In genomic region chr3:49722896-49723295, GRCh38 we compare ENCODE assay signal across 10 cellular contexts. TPM values are rescaled to one million over a fixed set of nuclear protein-coding genes. Genes with fewer than 3 reads are reported as not detected.
DNase-seq lines count a peak whose midpoint lies in the region; ATAC-seq and TF ChIP-seq lines count a peak whose summit lies in the region.
"Had no signal": no experiment of that assay in that cellular context is flagged by ENCODE, and none has a peak within 500 bp of the region (broad histone marks: within the 10 kb centered on the region; RNA-seq: fewer than 3 reads in every experiment).

No MANE protein-coding gene starts in this region.

- H3K79me1 ChIP-seq in IMR-90 (ENCODE audit: low read depth in 1 of 2, low read length in 2 of 2) = peaks cover 15 to 43% of the 10 kb centered on the region in 2 experiments; a peak in 3 of 4 replicates

- H3K4me3 ChIP-seq in A673 (ENCODE audit: low read depth, low read length, poor library complexity, severe bottlenecking) (peak overlapping the region; percentile 83), IMR-90 (ENCODE audit: insufficient read depth, low read depth, low read length) (peak overlapping the region; percentile 85), choroid plexus epithelial cell (ENCODE audit: low read depth, low read length) (peak overlapping the region; percentile 79), muscle layer of duodenum (ENCODE audit: low read depth in 1 of 2, low read length in 2 of 2) (peak overlapping the region; percentile 91 to 98)

- no peak for DNase-seq in A673 (ENCODE audit: low spot score)
- DNase-seq in IMR-90 = no peak
- DNase-seq in choroid plexus epithelial cell (ENCODE audit: low read depth) = no peak
- no peak for DNase-seq in GM13976 (ENCODE audit: low spot score)
- no peak for DNase-seq in NOMO-1 treated with DMSO at 0.1 percent for 48 hours (lab: John Stamatoyannopoulos, UW; ENCODE audit: unreplicated experiment)
- no peak for DNase-seq in NK-92 (lab: John Stamatoyannopoulos, UW; ENCODE audit: unreplicated experiment)

- intact Hi-C loops in A673 (cut with micrococcal nuclease; ENCODE audit: unreplicated experiment) = loop anchor here (10.0 kb wide), 1 partner anchor 122 kb away; no protein-coding TSS in a partner anchor
- intact Hi-C loops in IMR-90 (cut with micrococcal nuclease) = no loop called here

- H4K8ac ChIP-seq in IMR-90 (ENCODE audit: low read depth in 2 of 2, low read length in 2 of 2) = peak overlapping the region; percentile 55 to 93; a peak in 2 of 4 replicates

- peak overlapping the region; percentile 93; the same call in 1 of the 2 replicates for H3K14ac ChIP-seq in IMR-90 (replicated peaks; ENCODE audit: low read depth, low read length)

- ATAC-seq in IMR-90 (ENCODE audit: low read depth) (no peak), HG03175 (IDR thresholded peaks at IDR 0.05; ENCODE audit: unreplicated experiment) (no peak)

- CTCF ChIA-PET in A673 (lab: Charles Lee) (no interaction called here), IMR-90 (lab: Yijun Ruan, JAX) (no interaction called here)

- no peak overlapping the region for H2BK120ac ChIP-seq in IMR-90 (ENCODE audit: low read depth, low read length)

- H4K20me1 ChIP-seq in IMR-90 (ENCODE audit: insufficient read depth, low read length) = peaks cover 31% of the 10 kb centered on the region

- H3K4me1 ChIP-seq in A673 (ENCODE audit: insufficient read depth, low read length, poor library complexity, severe bottlenecking) (no peaks in the 10 kb centered on the region), IMR-90 (ENCODE audit: control insufficient read depth, insufficient read depth, low read length) (peaks cover 17% of the 10 kb centered on the region), muscle layer of duodenum (ENCODE audit: control insufficient read depth in 1 of 2, insufficient read depth in 2 of 2, low read length in 2 of 2) (peaks cover 3 to 29% of the 10 kb centered on the region in 2 donors)

- 0 out of 2 replicates have a peak overlapping the region, but pooled peaks have one; percentile 50 for H4K91ac ChIP-seq in IMR-90 (ENCODE audit: insufficient read depth, low read depth, low read length)

- TF ChIP-seq POLR2A in IMR-90 (IDR thresholded peaks at IDR 0.05; ENCODE audit: low read depth, low read length) = no peak; the same call in 1 of the 2 replicates

- dilution Hi-C loops in IMR-90 (cut with HindIII; ENCODE audit: low sequenced_read_pairs, unreplicated experiment) = no loop called here

- H2BK5ac ChIP-seq in IMR-90 (ENCODE audit: low read depth, low read length, poor library complexity, severe bottlenecking) = no peak overlapping the region

- no peak overlapping the region for H3K18ac ChIP-seq in IMR-90 (ENCODE audit: low read depth, low read length)

- no TSS peak for BruUV-seq in A673 (replicated peaks; lab: Mats Ljungman, UMichigan)
- BruUV-seq in IMR-90 (replicated peaks; lab: Mats Ljungman, UMichigan) = no TSS peak

- POLR2A ChIA-PET in A673 (lab: Charles Lee; ENCODE audit: low non-redundant PET) (no interaction called here), IMR-90 (lab: Charles Lee; ENCODE audit: unreplicated experiment) (interaction anchor here (0.6 kb wide), 1 partner anchor 207 kb away, joined by 3 read pairs; the partner anchor contains the start of gene MON1A)

- peak overlapping the region; percentile 91 for H3K9ac ChIP-seq in IMR-90 (ENCODE audit: low read depth, low read length)

- in situ Hi-C loops in IMR-90 (cut with MboI; ENCODE audit: low sequenced_read_pairs) (no loop called here), GM13976 (cut with MboI; ENCODE audit: low sequenced_read_pairs, unreplicated experiment) (no loop called here)

- H3K4ac ChIP-seq in IMR-90 (ENCODE audit: low read depth, low read length) = peak overlapping the region; percentile 88

- H3K36me3 ChIP-seq in A673 (ENCODE audit: insufficient read depth, low read length, poor library complexity, severe bottlenecking) = peaks cover 5% of the 10 kb centered on the region
- peaks cover 42% of the 10 kb centered on the region for H3K36me3 ChIP-seq in IMR-90 (ENCODE audit: control insufficient read depth, insufficient read depth, low read length)
- H3K36me3 ChIP-seq in muscle layer of duodenum (ENCODE audit: control insufficient read depth in 1 of 2, insufficient read depth in 2 of 2, low read length in 2 of 2) = peaks cover 26 to 36% of the 10 kb centered on the region in 2 donors

- peak overlapping the region; percentile 62 for H2AK5ac ChIP-seq in IMR-90 (ENCODE audit: low read depth, low read length)

- H3K27ac ChIP-seq in A673 (ENCODE audit: low read depth, low read length, poor library complexity, severe bottlenecking) (peak overlapping the region; percentile 85), IMR-90 (ENCODE audit: insufficient read depth, low read length) (peak overlapping the region; percentile 72), muscle layer of duodenum (ENCODE audit: low read length) (peak overlapping the region; percentile 93)

- H2BK20ac ChIP-seq in IMR-90 (ENCODE audit: low read depth, low read length) = no peak overlapping the region

- no peak for TF ChIP-seq RAD21 in IMR-90 (IDR thresholded peaks at IDR 0.05; ENCODE audit: low read length)

- no peaks in the 10 kb centered on the region for H3K9me3 ChIP-seq in A673 (ENCODE audit: low read depth, low read length, poor library complexity, severe bottlenecking)
- H3K9me3 ChIP-seq in IMR-90 (ENCODE audit: control insufficient read depth, insufficient read depth, low read length) = no peaks in the 10 kb centered on the region
- no peaks in the 10 kb centered on the region for H3K9me3 ChIP-seq in muscle layer of duodenum (ENCODE audit: control insufficient read depth in 1 of 2, low read length in 2 of 2)

- H3K9me1 ChIP-seq in IMR-90 (ENCODE audit: insufficient read depth, low read length) = peaks cover 5% of the 10 kb centered on the region; the same call in 1 of the 2 replicates

- peak overlapping the region; percentile 99 for H2AFZ ChIP-seq in IMR-90 (replicated peaks; ENCODE audit: low read length, poor library complexity)

- H4K5ac ChIP-seq in IMR-90 (ENCODE audit: low read depth, low read length) = no peak overlapping the region

- TF ChIP-seq CTCF in A673 (conservative IDR thresholded peaks at IDR 0.05; ENCODE audit: low read depth, low read length) (no peak), IMR-90 (conservative IDR thresholded peaks at IDR 0.05; ENCODE audit: low read depth, low read length) (no peak), choroid plexus epithelial cell (conservative IDR thresholded peaks at IDR 0.05; ENCODE audit: low read depth, low read length) (no peak), GM13976 (IDR thresholded peaks at IDR 0.05; ENCODE audit: borderline replicate concordance, control extremely low read depth, extremely low read depth, insufficient read depth, missing control alignments) (no peak)

- peak overlapping the region; percentile 76; the same call in 1 of the 2 replicates for H3K23ac ChIP-seq in IMR-90 (ENCODE audit: low read depth, low read length)

- no peak overlapping the region for H3K56ac ChIP-seq in IMR-90 (ENCODE audit: extremely low read depth, insufficient read depth, low read length)

- H3K27me3 ChIP-seq in A673 (replicated peaks; ENCODE audit: insufficient read depth, low read depth, low read length, poor library complexity) (no peaks in the 10 kb centered on the region), IMR-90 (ENCODE audit: control insufficient read depth, insufficient read depth, low read length) (no peaks in the 10 kb centered on the region), muscle layer of duodenum (ENCODE audit: low read depth, low read length) (no peaks in the 10 kb centered on the region)

- 71% methylated on average over 2 of the region's 8 CpGs; no CpG with 5 or more reads in 1 of the 2 experiments for WGBS in IMR-90 (ENCODE audit: extremely low coverage in 2 of 2, insufficient read length in 1 of 2), 2 experiments

- peak overlapping the region; percentile 100 for H2AK9ac ChIP-seq in IMR-90 (replicated peaks; ENCODE audit: low read depth, low read length, poor library complexity)

- no peak overlapping the region for H2BK15ac ChIP-seq in IMR-90 (ENCODE audit: low read depth, low read length)

- H3K4me2 ChIP-seq in IMR-90 (ENCODE audit: low read depth, low read length) = peak overlapping the region; percentile 96

TF ChIP-seq in IMR-90, 13 proteins besides CTCF, POLR2A, EP300 and RAD21:
- no peak for TF ChIP-seq FOS (IDR thresholded peaks at IDR 0.05; ENCODE audit: low read depth, low read length)
- TF ChIP-seq MAZ (IDR thresholded peaks at IDR 0.05; ENCODE audit: borderline replicate concordance, low read depth, low read length) = no peak
- no peak for TF ChIP-seq NFE2L2 (IDR thresholded peaks at IDR 0.05; ENCODE audit: low read depth, low read length)

RNA-seq across cellular contexts. Expression of gene GMPPB, which starts 0.9 kb away (rescaled TPM):
- total RNA-seq in A673 (2021) (15.2 and 16.6 TPM in 2 replicates), IMR-90 (2012; rRNA removed) (35.8 and 37.3 TPM in 2 replicates)
- 27.9 and 29.5 TPM in 2 replicates for polyA plus RNA-seq in IMR-90 (2012; rRNA removed)
- 20.4 and 33.3 TPM in 2 replicates for polyA plus RNA-seq in IMR-90 (2012; cell fraction: cytosol; rRNA removed)
- 39.1 and 75.9 TPM in 2 replicates for polyA plus RNA-seq in IMR-90 (2012; cell fraction: nucleus; rRNA removed; ENCODE audit: low replicate concordance)

RNA-seq across cellular contexts. Expression of gene AMIGO3, which starts 3.4 kb away (rescaled TPM):
- total RNA-seq in A673 (2021) (0.28 TPM in 1 of 2 replicates, not detected in the other), IMR-90 (2012; rRNA removed) (not detected in 2 replicates)
- polyA plus RNA-seq in IMR-90 (2012; rRNA removed) = 1.5 and 2.7 TPM in 2 replicates
- 1.5 TPM in 1 of 2 replicates, not detected in the other for polyA plus RNA-seq in IMR-90 (2012; cell fraction: cytosol; rRNA removed)
- polyA plus RNA-seq in IMR-90 (2012; cell fraction: nucleus; rRNA removed; ENCODE audit: low replicate concordance) = 4.6 and 28.0 TPM in 2 replicates
- total RNA-seq: left colon, NCI-H460 had no signal

RNA-seq across cellular contexts. Expression of gene RNF123, which starts 33.5 kb away (rescaled TPM):
- total RNA-seq in A673 (2021) (31.0 and 31.5 TPM in 2 replicates), IMR-90 (2012; rRNA removed) (10.8 and 13.4 TPM in 2 replicates)
- 37.7 and 45.6 TPM in 2 replicates for polyA plus RNA-seq in IMR-90 (2012; rRNA removed)
- 28.6 and 37.8 TPM in 2 replicates for polyA plus RNA-seq in IMR-90 (2012; cell fraction: cytosol; rRNA removed)
- polyA plus RNA-seq in IMR-90 (2012; cell fraction: nucleus; rRNA removed; ENCODE audit: low replicate concordance) = 86.9 and 207 TPM in 2 replicates

RNA-seq across cellular contexts. Expression of gene MST1, which starts 33.6 kb away (rescaled TPM):
- total RNA-seq in A673 (2021) (3.7 and 4.5 TPM in 2 replicates), IMR-90 (2012; rRNA removed) (1.1 and 1.3 TPM in 2 replicates)
- 13.0 and 16.6 TPM in 2 replicates for polyA plus RNA-seq in IMR-90 (2012; rRNA removed)
- polyA plus RNA-seq in IMR-90 (2012; cell fraction: cytosol; rRNA removed) = 2.9 and 4.5 TPM in 2 replicates
- 161 and 240 TPM in 2 replicates for polyA plus RNA-seq in IMR-90 (2012; cell fraction: nucleus; rRNA removed; ENCODE audit: low replicate concordance)

RNA-seq across cellular contexts. Expression of gene APEH, which starts 48.7 kb away (rescaled TPM):
- total RNA-seq in A673 (2021) = 64.9 and 67.4 TPM in 2 replicates
- total RNA-seq in IMR-90 (2012; rRNA removed) = 116 and 142 TPM in 2 replicates
- 84.3 and 89.2 TPM in 2 replicates for polyA plus RNA-seq in IMR-90 (2012; rRNA removed)
- 47.3 and 89.1 TPM in 2 replicates for polyA plus RNA-seq in IMR-90 (2012; cell fraction: cytosol; rRNA removed)
- polyA plus RNA-seq in IMR-90 (2012; cell fraction: nucleus; rRNA removed; ENCODE audit: low replicate concordance) = 86.8 and 174 TPM in 2 replicates
